ENCODE assay signal across 1 cellular context in genomic region chr6:113719056-113719455, GRCh38.
TF ChIP-seq lines count a peak whose summit lies in the region.

No MANE protein-coding gene starts in this region.

TF ChIP-seq in GM23338, 12 proteins besides CTCF, POLR2A, EP300 and RAD21 (continued from another document):
- TF ChIP-seq, protein P1, sequence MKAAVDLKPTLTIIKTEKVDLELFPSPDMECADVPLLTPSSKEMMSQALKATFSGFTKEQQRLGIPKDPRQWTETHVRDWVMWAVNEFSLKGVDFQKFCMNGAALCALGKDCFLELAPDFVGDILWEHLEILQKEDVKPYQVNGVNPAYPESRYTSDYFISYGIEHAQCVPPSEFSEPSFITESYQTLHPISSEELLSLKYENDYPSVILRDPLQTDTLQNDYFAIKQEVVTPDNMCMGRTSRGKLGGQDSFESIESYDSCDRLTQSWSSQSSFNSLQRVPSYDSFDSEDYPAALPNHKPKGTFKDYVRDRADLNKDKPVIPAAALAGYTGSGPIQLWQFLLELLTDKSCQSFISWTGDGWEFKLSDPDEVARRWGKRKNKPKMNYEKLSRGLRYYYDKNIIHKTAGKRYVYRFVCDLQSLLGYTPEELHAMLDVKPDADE (IDR thresholded peaks at IDR 0.05) = no peak
- TF ChIP-seq CREB1 (CRISPR knock-in tag; IDR thresholded peaks at IDR 0.05; ENCODE audit: low read depth) = no peak
TF ChIP-seq in GM23338: peak in this region for 0.
